Comparison of ENCODE assay signal across 8 cellular contexts in genomic region chr3:190424478-190425439, GRCh38. TPM values are rescaled to one million over a fixed set of nuclear protein-coding genes. Genes with fewer than 3 reads are reported as not detected.
DNase-seq lines count a peak whose midpoint lies in the region; ATAC-seq and TF ChIP-seq lines count a peak whose summit lies in the region.

No MANE protein-coding gene starts in this region.

- TF ChIP-seq RAD21 in Ishikawa (IDR thresholded peaks at IDR 0.05; ENCODE audit: low read depth), result peak; percentile 87

- peak overlapping the region; percentile 44 for H3K4me3 Mint-ChIP-seq in activated naive CD8-positive, alpha-beta T cell

- H3K27me3 Mint-ChIP-seq in activated naive CD8-positive, alpha-beta T cell, result no peaks in the 10 kb centered on the region

- ATAC-seq in GM21786 (IDR thresholded peaks at IDR 0.05; ENCODE audit: unreplicated experiment), result peak; percentile 65
- no peak for ATAC-seq in omental fat pad (ENCODE audit: low FRiP score)

- H3K9me3 Mint-ChIP-seq in activated naive CD8-positive, alpha-beta T cell (ENCODE audit: low read depth), result no peaks in the 10 kb centered on the region

- H3K4me1 Mint-ChIP-seq in activated naive CD8-positive, alpha-beta T cell (ENCODE audit: low read depth), result peaks cover 4% of the 10 kb centered on the region

- H3K36me3 Mint-ChIP-seq in activated naive CD8-positive, alpha-beta T cell, result no peaks in the 10 kb centered on the region

- TF ChIP-seq CTCF in Peyer's patch (IDR thresholded peaks at IDR 0.05) (peak in 4 of 6 experiments; percentile 49 to 59 (median 52)), retinal pigment epithelial cell (conservative IDR thresholded peaks at IDR 0.05; ENCODE audit: low read depth, low read length) (peak; percentile 71), omental fat pad (IDR thresholded peaks at IDR 0.05) (no peak)

- intact Hi-C loops in head of caudate nucleus (cut with DNase I), result loop anchor here (10.0 kb wide), 1 partner anchor 460 kb away; no protein-coding TSS in a partner anchor

- no peaks in the 10 kb centered on the region for H3K4me1 ChIP-seq in Peyer's patch

- DNase-seq in GM03348 (ENCODE audit: low spot score) (peak; percentile 66), Peyer's patch (peak in 1 of 3 donors; percentile 49), head of caudate nucleus (peak; percentile 7 to 70 (median 33)), retinal pigment epithelial cell (ENCODE audit: low read depth) (no peak), omental fat pad (ENCODE audit: low spot score) (no peak)

- H3K4me3 ChIP-seq in Peyer's patch, result no peak overlapping the region
- H3K4me3 ChIP-seq in retinal pigment epithelial cell (ENCODE audit: low read length), result no peak overlapping the region

- TF ChIP-seq POLR2A in Peyer's patch (IDR thresholded peaks at IDR 0.05), result no peak

- no peak; the same call in 1 of the 2 replicates for TF ChIP-seq EP300 in Ishikawa (IDR thresholded peaks at IDR 0.05; ENCODE audit: borderline replicate concordance)

- H3K27ac ChIP-seq in Peyer's patch, result no peak overlapping the region

- no peaks in the 10 kb centered on the region for H3K9me3 ChIP-seq in Peyer's patch

- no peaks in the 10 kb centered on the region for H3K27me3 ChIP-seq in Peyer's patch

- H3K27ac Mint-ChIP-seq in activated naive CD8-positive, alpha-beta T cell, result peak overlapping the region; percentile 59

- no peaks in the 10 kb centered on the region for H3K36me3 ChIP-seq in Peyer's patch

TF ChIP-seq in Ishikawa, 13 proteins besides CTCF, POLR2A, EP300 and RAD21:
- TF ChIP-seq FOXM1 (IDR thresholded peaks at IDR 0.05; ENCODE audit: borderline replicate concordance, low read depth) (peak; percentile 74), EGR1 (IDR thresholded peaks at IDR 0.05) (peak; percentile 98), REST (IDR thresholded peaks at IDR 0.05; ENCODE audit: low read depth) (no peak), CEBPB (IDR thresholded peaks at IDR 0.05) (no peak), YY1 (IDR thresholded peaks at IDR 0.05; ENCODE audit: low read depth) (peak; percentile 75; the same call in 1 of the 2 replicates), ZBTB7A (IDR thresholded peaks at IDR 0.05; ENCODE audit: low read depth) (no peak), TCF12 (IDR thresholded peaks at IDR 0.05; ENCODE audit: low read depth) (peak; percentile 63; the same call in 1 of the 2 replicates), CREB1 (IDR thresholded peaks at IDR 0.05; ENCODE audit: low read depth) (no peak), NFIC (IDR thresholded peaks at IDR 0.05) (peak; percentile 10; the same call in 1 of the 2 replicates), MAX (IDR thresholded peaks at IDR 0.05) (no peak), TAF1 (IDR thresholded peaks at IDR 0.05; ENCODE audit: low read depth) (no peak), USF1 (IDR thresholded peaks at IDR 0.05) (no peak), TEAD4 (IDR thresholded peaks at IDR 0.05) (peak; percentile 68)

RNA-seq across cellular contexts. Expression of gene TMEM207, which starts 24.9 kb away (rescaled TPM):
- not detected for total RNA-seq in Peyer's patch
- not detected for total RNA-seq in omental fat pad

RNA-seq across cellular contexts. Expression of gene CLDN16, which starts 36.8 kb away (rescaled TPM):
- not detected for total RNA-seq in Peyer's patch
- total RNA-seq in omental fat pad, result under 1 TPM in 1 of 4 donors, not detected in 3; 0.37 TPM

Comparison
In these comparisons a context has a peak if more than half of its experiments do, and no peak if none do; other contexts are left out.
1. DNase-seq: peak in GM03348 (single experiment) and head of caudate nucleus (42 of 42); none in retinal pigment epithelial cell (single experiment) and omental fat pad (single experiment).
2. CTCF ChIP-seq: peak in Peyer's patch (4 of 6) and retinal pigment epithelial cell (single experiment); none in omental fat pad (0 of 3).